In genomic region chr1:204207136-204207616, GRCh38 we compare ENCODE assay signal across 1 cellular context.
TF ChIP-seq lines count a peak whose summit lies in the region.

No MANE protein-coding gene starts in this region.

TF ChIP-seq in K562, 482 proteins besides CTCF, POLR2A, EP300 and RAD21 (continued from another document):
- TF ChIP-seq REST (CRISPR knock-in tag; IDR thresholded peaks at IDR 0.05; ENCODE audit: low read depth) (peak; percentile 44; the same call in 1 of the 2 replicates), LCOR (CRISPR knock-in tag; IDR thresholded peaks at IDR 0.05) (no peak)
TF ChIP-seq in K562: peak in this region for 27.
